Comparison of ENCODE assay signal across 8 cellular contexts in the genomic region with DNA sequence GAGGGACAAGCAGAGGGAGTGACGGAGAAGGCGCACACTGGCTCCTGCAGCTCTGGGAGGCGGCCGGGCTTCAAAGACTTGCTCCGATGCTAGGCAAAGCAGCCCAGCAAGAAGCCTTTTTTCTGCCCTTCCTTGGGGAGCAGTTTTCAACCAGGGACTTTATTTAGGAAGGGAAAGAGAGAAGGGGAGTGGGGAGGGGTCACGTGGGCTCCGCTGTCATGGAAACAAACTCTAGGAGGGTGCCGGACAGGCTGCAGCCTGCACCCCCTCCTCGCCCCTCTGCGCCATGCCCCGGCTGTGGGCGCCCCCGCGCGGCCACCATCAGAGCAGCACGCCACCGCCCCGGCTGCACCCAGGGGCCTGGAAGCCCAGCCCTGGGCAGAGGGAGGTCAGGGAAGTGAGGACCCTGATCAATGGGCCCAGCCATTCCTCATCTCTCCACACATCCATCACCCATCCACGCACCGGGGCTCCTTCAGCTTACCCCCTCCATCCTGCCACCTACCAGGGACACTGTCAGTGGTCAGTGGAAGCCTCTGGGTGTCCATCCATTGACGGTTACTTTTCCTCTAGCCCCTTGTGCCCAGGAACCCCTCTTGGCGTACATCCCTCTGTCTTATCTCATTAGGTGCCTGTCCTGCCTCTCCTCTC.
A peak's percentile ranks its signal among the peaks of the same experiment; 100 is the strongest.
DNase-seq lines count a peak whose midpoint lies in the region; ATAC-seq and TF ChIP-seq lines count a peak whose summit lies in the region.

No MANE protein-coding gene starts in this region.

- H4K20me1 ChIP-seq in BLaER1 treated with 17β-estradiol and CSF1 and Interleukin-3, amounts not matched to agents 10 nM and 100 nM: peaks cover 0 to 5% (median 0%) of the 10 kb centered on the region in 11 experiments; a peak in 1 of 22 replicates

- H3K9me3 ChIP-seq in BLaER1 treated with 17β-estradiol and CSF1 and Interleukin-3, amounts not matched to agents 10 nM and 100 nM (replicated peaks in 1 of 11): no peaks in the 10 kb centered on the region

- in situ Hi-C loops in brain microvascular endothelial cell (cut with HindIII; ENCODE audit: low pct_ligation_motif_present, low sequenced_read_pairs): no loop called here

- peak; percentile 40 for ATAC-seq in GM21360 (IDR thresholded peaks at IDR 0.05; ENCODE audit: unreplicated experiment)
- no peak for ATAC-seq in HG02852 (IDR thresholded peaks at IDR 0.05; ENCODE audit: unreplicated experiment)

- no peaks in the 10 kb centered on the region for H3K36me3 ChIP-seq in BLaER1 treated with 17β-estradiol and CSF1 and Interleukin-3, amounts not matched to agents 10 nM and 100 nM
- no peaks in the 10 kb centered on the region for H3K36me3 ChIP-seq in brain microvascular endothelial cell (replicated peaks)

- H3K9ac ChIP-seq in BLaER1 treated with 17β-estradiol and CSF1 and Interleukin-3, amounts not matched to agents 10 nM and 100 nM: peak overlapping the region in 9 of 11 experiments; percentile 29 to 66 (median 40); a peak in 15 of 22 replicates

- peaks cover 35 to 100% (median 98%) of the 10 kb centered on the region in 10 experiments for H3K4me1 ChIP-seq in BLaER1 treated with 17β-estradiol and CSF1 and Interleukin-3, amounts not matched to agents 10 nM and 100 nM

- H3K4me3 ChIP-seq in BLaER1 treated with 17β-estradiol and CSF1 and Interleukin-3, amounts not matched to agents 10 nM and 100 nM: peak overlapping the region; percentile 28 to 50 (median 43); a peak in 17 of 20 replicates
- peak overlapping the region; percentile 44 for H3K4me3 ChIP-seq in brain microvascular endothelial cell (ENCODE audit: low read depth, low read length)

- DNase-seq in NCI-H1092 treated with DMSO at 0.1 percent for 48 hours (lab: John Stamatoyannopoulos, UW) (peak; percentile 77), brain microvascular endothelial cell (peak; percentile 18), iris pigment epithelial cell (ENCODE audit: low read depth) (peak; percentile 23)
- DNase-seq in stimulated activated CD4-positive, alpha-beta T cell treated with anti-CD3 and anti-CD28 coated beads, Interleukin-1b, Interleukin-23, amount 100 ng/mL, for 4 hours (ENCODE audit: low read depth in 2 of 2): peak; percentile 66 to 72

- TF ChIP-seq CTCF in VCaP (conservative IDR thresholded peaks at IDR 0.05): peak; percentile 80
- TF ChIP-seq CTCF in brain microvascular endothelial cell (IDR thresholded peaks at IDR 0.05; ENCODE audit: low read depth, low read length, missing control alignments): peak; percentile 73

- H3K27ac ChIP-seq in BLaER1 treated with 17β-estradiol and CSF1 and Interleukin-3, amounts not matched to agents 10 nM and 100 nM: peak overlapping the region in 6 of 11 experiments; percentile 35 to 78 (median 64); a peak in 8 of 22 replicates
- no peak overlapping the region for H3K27ac ChIP-seq in VCaP
- no peak overlapping the region for H3K27ac ChIP-seq in brain microvascular endothelial cell

- H3K4me2 ChIP-seq in BLaER1 treated with 17β-estradiol and CSF1 and Interleukin-3, amounts not matched to agents 10 nM and 100 nM: peak overlapping the region; percentile 84 to 96 (median 90)

- H3K27me3 ChIP-seq in BLaER1 treated with 17β-estradiol and CSF1 and Interleukin-3, amounts not matched to agents 10 nM and 100 nM: peaks cover 0 to 21% (median 0%) of the 10 kb centered on the region in 11 experiments; a peak in 6 of 22 replicates
- peaks cover 18% of the 10 kb centered on the region for H3K27me3 ChIP-seq in brain microvascular endothelial cell (replicated peaks)

Comparison
In these comparisons a context has a peak if more than half of its experiments do, and no peak if none do; other contexts are left out.
1. H3K27ac ChIP-seq: peak in BLaER1 treated with 17β-estradiol and CSF1 and Interleukin-3, amounts not matched to agents 10 nM and 100 nM (6 of 11); none in VCaP (single experiment) and brain microvascular endothelial cell (single experiment).
2. DNase-seq: peak in every context shown above with its lines; median percentile 77 in NCI-H1092 treated with DMSO at 0.1 percent for 48 hours; 69 in stimulated activated CD4-positive, alpha-beta T cell treated with anti-CD3 and anti-CD28 coated beads, Interleukin-1b, Interleukin-23, amount 100 ng/mL, for 4 hours; 23 in iris pigment epithelial cell; 18 in brain microvascular endothelial cell.